ENCODE assay signal across 9 cellular contexts in the genomic region with DNA sequence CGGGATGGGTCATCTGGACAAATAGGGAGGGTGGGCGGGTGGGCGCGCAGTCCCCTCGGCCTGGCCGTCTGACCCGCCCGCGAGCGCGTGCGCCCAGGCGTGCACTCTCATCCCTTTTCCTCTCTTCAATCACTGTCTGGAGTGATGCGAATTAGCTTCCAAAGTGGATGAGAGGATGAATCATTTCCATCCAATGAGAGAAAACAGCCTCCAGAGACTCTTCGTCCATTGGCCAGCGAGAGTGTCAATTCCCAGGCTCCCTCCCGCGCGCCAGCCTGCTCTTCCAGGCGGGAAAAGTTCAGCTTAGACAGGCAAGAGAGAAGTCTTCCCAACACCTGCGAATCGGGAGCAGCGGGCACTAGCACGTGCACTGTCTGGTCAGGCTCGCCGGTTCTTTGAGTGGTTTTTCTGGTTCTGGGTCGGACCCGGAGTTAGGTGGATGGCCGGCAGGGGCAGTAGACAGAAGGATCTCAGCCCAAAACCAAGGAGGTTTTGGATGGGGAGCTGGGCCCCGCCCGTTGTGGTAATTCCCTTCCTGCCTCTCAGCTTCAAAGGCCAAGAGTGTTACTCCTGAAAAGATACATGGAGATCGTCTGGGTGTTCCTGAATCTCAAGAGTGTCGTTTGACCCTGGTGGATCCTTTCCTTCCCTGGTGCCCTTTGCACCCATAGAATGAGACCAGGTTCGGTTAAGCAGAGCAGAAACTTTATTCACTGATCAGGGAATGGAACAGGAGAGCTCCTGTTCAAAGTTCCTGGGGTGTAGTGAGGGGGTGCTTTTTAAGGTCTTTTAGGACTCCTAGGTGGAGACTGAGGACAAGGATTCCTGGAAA. TPM values are rescaled to one million over a fixed set of nuclear protein-coding genes. Genes with fewer than 3 reads are reported as not detected.
DNase-seq lines count a peak whose midpoint lies in the region; ATAC-seq and TF ChIP-seq lines count a peak whose summit lies in the region.
"Had no signal": no experiment of that assay in that cellular context is flagged by ENCODE, and none has a peak within 500 bp of the region (broad histone marks: within the 10 kb centered on the region; RNA-seq: fewer than 3 reads in every experiment).

No MANE protein-coding gene starts in this region.

- 2 to 5% methylated on average over 23 to 34 of the region's 34 CpGs for WGBS in testis, 2 donors

- intact Hi-C loops in breast epithelium (cut with DNase I; ENCODE audit: low total_unique reads) (loop anchor here (2.0 kb wide), 1 partner anchor 55 kb away; no protein-coding TSS in a partner anchor), testis (cut with DNase I; ENCODE audit: low total_unique reads) (no loop called here)

- H3K4me3 Mint-ChIP-seq in stimulated activated memory B cell treated with anti-CD40 and anti-IgM and Interleukin-4, amounts not matched to agents 10 μg/mL and 1 μg/mL and 100 μg/mL, for 72 hours, result no peak overlapping the region

- H3K4me1 ChIP-seq in breast epithelium (no peaks in the 10 kb centered on the region), testis (peaks cover 3% of the 10 kb centered on the region)

- no peaks in the 10 kb centered on the region for H3K9me3 ChIP-seq in MG63
- H3K9me3 ChIP-seq in breast epithelium, result no peaks in the 10 kb centered on the region
- no peaks in the 10 kb centered on the region for H3K9me3 ChIP-seq in testis

- peaks cover 13% of the 10 kb centered on the region for H3K4me1 Mint-ChIP-seq in stimulated activated memory B cell treated with anti-CD40 and anti-IgM and Interleukin-4, amounts not matched to agents 10 μg/mL and 1 μg/mL and 100 μg/mL, for 72 hours

- H3K27me3 Mint-ChIP-seq in stimulated activated memory B cell treated with anti-CD40 and anti-IgM and Interleukin-4, amounts not matched to agents 10 μg/mL and 1 μg/mL and 100 μg/mL, for 72 hours, result peaks cover 65% of the 10 kb centered on the region

- H3K27ac ChIP-seq in breast epithelium (peak overlapping the region; percentile 58 to 67), testis (no peak overlapping the region)

- DNase-seq in AG09309 (ENCODE audit: low read depth) (peak; percentile 73), MG63 (peak; percentile 88), breast epithelium (ENCODE audit: low spot score in 2 of 2) (peak in 1 of 2 donors; percentile 73), iris pigment epithelial cell (ENCODE audit: low read depth) (peak; percentile 87), testis (peak; percentile 74), GM19238 (ENCODE audit: insufficient read length, low spot score) (no peak)

- no peak overlapping the region for H3K27ac Mint-ChIP-seq in stimulated activated memory B cell treated with anti-CD40 and anti-IgM and Interleukin-4, amounts not matched to agents 10 μg/mL and 1 μg/mL and 100 μg/mL, for 72 hours

- H3K9me3 Mint-ChIP-seq in stimulated activated memory B cell treated with anti-CD40 and anti-IgM and Interleukin-4, amounts not matched to agents 10 μg/mL and 1 μg/mL and 100 μg/mL, for 72 hours, result peaks cover 15% of the 10 kb centered on the region

- no peaks in the 10 kb centered on the region for H3K27me3 ChIP-seq in MG63
- peaks cover 0 to 10% of the 10 kb centered on the region in 2 donors for H3K27me3 ChIP-seq in breast epithelium
- no peaks in the 10 kb centered on the region for H3K27me3 ChIP-seq in testis

- peak; percentile 71 for TF ChIP-seq CTCF in AG09309 (IDR thresholded peaks at IDR 0.05; ENCODE audit: control insufficient read depth, insufficient read depth, low read depth, low read length, missing control alignments)
- peak in 1 of 3 donors; percentile 33 for TF ChIP-seq CTCF in breast epithelium (IDR thresholded peaks at IDR 0.05)
- TF ChIP-seq CTCF in testis (IDR thresholded peaks at IDR 0.05), result peak in 2 of 3 experiments; percentile 4 to 7

- H3K36me3 ChIP-seq in MG63, result no peaks in the 10 kb centered on the region
- H3K36me3 ChIP-seq in breast epithelium, result no peaks in the 10 kb centered on the region
- H3K36me3 ChIP-seq in testis (ENCODE audit: low read depth, missing control alignments), result no peaks in the 10 kb centered on the region

- TF ChIP-seq POLR2A in breast epithelium (IDR thresholded peaks at IDR 0.05) (no peak), testis (IDR thresholded peaks at IDR 0.05) (no peak)

- ATAC-seq in stimulated activated memory B cell treated with anti-CD40 and anti-IgM and Interleukin-4, amounts not matched to agents 10 μg/mL and 1 μg/mL and 100 μg/mL, for 72 hours, result no peak
- ATAC-seq in GM18511 (IDR thresholded peaks at IDR 0.05; ENCODE audit: unreplicated experiment), result no peak

- no peaks in the 10 kb centered on the region for H3K36me3 Mint-ChIP-seq in stimulated activated memory B cell treated with anti-CD40 and anti-IgM and Interleukin-4, amounts not matched to agents 10 μg/mL and 1 μg/mL and 100 μg/mL, for 72 hours

- H3K4me3 ChIP-seq in AG09309 (ENCODE audit: control insufficient read depth, low read depth, low read length), result peak overlapping the region; percentile 74
- H3K4me3 ChIP-seq in MG63, result peak overlapping the region; percentile 59
- peak overlapping the region; percentile 38 to 68 (median 52) for H3K4me3 ChIP-seq in breast epithelium
- peak overlapping the region; percentile 10 to 45 for H3K4me3 ChIP-seq in testis

RNA-seq across cellular contexts. Expression of a gene that starts 33.4 kb away (rescaled TPM):
- not detected in 2 replicates for total RNA-seq in MG63 (2014; rRNA removed; shearing (Covaris generic); ENCODE audit: low replicate concordance)
- total RNA-seq in breast epithelium, result 1 to 10 TPM in 1 of 3 donors, under 1 TPM in 1, not detected in 1; 0.73 to 1.6 TPM
- total RNA-seq in testis, result 1 to 10 TPM in 1 of 2 donors, not detected in 1; 1.4 TPM
- 0.40 TPM for polyA plus RNA-seq in testis (ENCODE audit: insufficient read depth, low read depth, low replicate concordance)
- total RNA-seq: subcutaneous adipose tissue had no signal

Comparison
In these comparisons a context has a peak if more than half of its experiments do, and no peak if none do; other contexts are left out.
1. H3K27ac ChIP-seq: peak in breast epithelium (2 of 2); none in testis (0 of 2).
2. Peak in every context shown above with its lines, with median percentiles within 50 percentile points of each other: H3K4me3 ChIP-seq.